ENCODE assay signal across 23 cellular contexts in genomic region chr18:13356032-13356431, GRCh38.
"Had no signal": no experiment of that assay in that cellular context is flagged by ENCODE, and none has a peak within 500 bp of the region (broad histone marks: within the 10 kb centered on the region; RNA-seq: fewer than 3 reads in every experiment).

No MANE protein-coding gene starts in this region.

- H3K27me3 ChIP-seq: left lung, ovary, right atrium auricular region, stomach, testis, thyroid gland, transverse colon, upper lobe of left lung had no signal

- H3K9me3 ChIP-seq: left lung, mucosa of descending colon, ovary, right atrium auricular region, stomach, testis, thyroid gland, transverse colon, upper lobe of left lung had no signal

- H3K27ac Mint-ChIP-seq: naive thymus-derived CD4-positive, alpha-beta T cell; natural killer cell treated with Interleukin-12 subunit alpha and Interleukin-12 subunit beta and Interleukin-15 and Interleukin-18, amount 100 ng/mL, for 72 hours; progenitor cell of endocrine pancreas; stimulated activated effector memory CD8-positive, alpha-beta T cell treated with anti-CD3 and anti-CD28 coated beads, Interleukin-12 subunit alpha, Interleukin-12 subunit beta, amount 100 ng/mL, for 72 hours had no signal

- H3K27me3 Mint-ChIP-seq: naive thymus-derived CD4-positive, alpha-beta T cell; progenitor cell of endocrine pancreas had no signal

- H3K36me3 ChIP-seq: left lung, ovary, right atrium auricular region, stomach, thyroid gland, transverse colon, upper lobe of left lung had no signal

- H3K4me3 Mint-ChIP-seq: naive thymus-derived CD4-positive, alpha-beta T cell; natural killer cell treated with Interleukin-12 subunit alpha and Interleukin-12 subunit beta and Interleukin-15 and Interleukin-18, amount 100 ng/mL, for 72 hours; stimulated activated effector memory CD8-positive, alpha-beta T cell treated with anti-CD3 and anti-CD28 coated beads, Interleukin-12 subunit alpha, Interleukin-12 subunit beta, amount 100 ng/mL, for 72 hours had no signal

- ATAC-seq: left cardiac atrium; left lung; mucosa of descending colon; naive thymus-derived CD4-positive, alpha-beta T cell; sciatic nerve; stimulated activated effector memory CD8-positive, alpha-beta T cell treated with anti-CD3 and anti-CD28 coated beads, Interleukin-12 subunit alpha, Interleukin-12 subunit beta, amount 100 ng/mL, for 72 hours had no signal

- DNase-seq: hippocampal formation; kidney glomerular epithelial cell; left cardiac atrium; mesendoderm; midbrain; mucosa of descending colon; naive thymus-derived CD4-positive, alpha-beta T cell; ovary; stimulated activated CD4-positive, alpha-beta T cell treated with anti-CD3 and anti-CD28 coated beads, Interleukin-4, amount 100 ng/mL, for 24 hours; stimulated activated naive CD4-positive, alpha-beta T cell treated with Interleukin-2 at 50 U/mL for 16 hours; stomach; testis; thyroid gland; transverse colon had no signal

- H3K4me1 ChIP-seq: stomach, testis, upper lobe of left lung had no signal

- H3K9me3 Mint-ChIP-seq: natural killer cell treated with Interleukin-12 subunit alpha and Interleukin-12 subunit beta and Interleukin-15 and Interleukin-18, amount 100 ng/mL, for 72 hours; stimulated activated effector memory CD8-positive, alpha-beta T cell treated with anti-CD3 and anti-CD28 coated beads, Interleukin-12 subunit alpha, Interleukin-12 subunit beta, amount 100 ng/mL, for 72 hours had no signal

- H3K4me3 ChIP-seq: left lung, lung, mucosa of descending colon, ovary, right atrium auricular region, skin epidermis, stomach, testis, thyroid gland, transverse colon, upper lobe of left lung had no signal

- H3K27ac ChIP-seq: left lung, ovary, right atrium auricular region, skin epidermis, stomach, testis, thyroid gland, transverse colon, upper lobe of left lung had no signal
